ENCODE assay signal across 1 cellular context in the genomic region with DNA sequence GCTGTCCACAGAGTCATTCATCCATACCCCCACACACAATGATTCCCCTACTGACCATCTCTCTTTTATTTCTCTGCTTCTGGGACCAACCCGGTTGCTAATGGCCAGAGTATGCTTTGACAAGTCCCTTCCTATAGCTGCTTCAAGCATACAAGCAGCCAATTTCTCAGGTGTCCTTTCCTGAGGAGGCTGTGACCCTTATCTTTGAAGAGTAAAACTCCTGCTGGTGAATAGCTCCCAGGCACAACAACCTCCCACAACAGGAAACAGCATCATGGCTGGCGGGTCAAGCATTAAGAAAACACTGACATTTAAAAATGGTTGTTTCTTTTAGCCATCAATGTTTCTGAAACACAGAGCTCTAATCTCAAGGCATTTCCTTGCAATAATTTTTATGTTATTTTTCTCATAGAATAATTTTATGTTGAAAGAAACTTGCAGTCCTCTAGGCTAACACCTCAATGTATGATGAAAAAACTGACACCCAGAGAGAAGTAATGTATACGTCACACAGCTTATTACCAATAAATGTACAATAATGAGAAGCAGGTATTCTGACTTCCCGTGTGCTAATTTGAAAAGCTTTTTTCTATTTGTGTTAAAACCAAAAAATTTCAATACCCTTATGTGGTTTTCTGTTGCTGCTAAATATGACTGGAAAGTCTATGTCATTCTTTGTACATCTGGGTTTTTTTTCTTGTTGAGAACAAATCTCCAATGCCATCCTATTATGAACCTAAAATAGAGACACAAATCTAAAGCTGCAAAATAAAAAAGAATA.
TF ChIP-seq lines count a peak whose summit lies in the region.

No MANE protein-coding gene starts in this region.

TF ChIP-seq in HepG2, 621 proteins besides CTCF, POLR2A, EP300 and RAD21:
- no peak for TF ChIP-seq TBX3 (IDR thresholded peaks at IDR 0.05; ENCODE audit: borderline replicate concordance)
- TF ChIP-seq CREB1 (IDR thresholded peaks at IDR 0.05) = 0 out of 2 replicates have a peak, but pooled peaks have one; percentile 5
- no peak for TF ChIP-seq CREB1 (CRISPR knock-in tag; IDR thresholded peaks at IDR 0.05)
